ENCODE assay signal across 9 cellular contexts in genomic region chr9:129626944-129627297, GRCh38. TPM values are rescaled to one million over a fixed set of nuclear protein-coding genes. Genes with fewer than 3 reads are reported as not detected.
A peak's percentile ranks its signal among the peaks of the same experiment; 100 is the strongest.
DNase-seq lines count a peak whose midpoint lies in the region; ATAC-seq and TF ChIP-seq lines count a peak whose summit lies in the region.
"Had no signal": no experiment of that assay in that cellular context is flagged by ENCODE, and none has a peak within 500 bp of the region (broad histone marks: within the 10 kb centered on the region; RNA-seq: fewer than 3 reads in every experiment).

No MANE protein-coding gene starts in this region.

- H3K36me3 ChIP-seq in MM.1S (replicated peaks; ENCODE audit: insufficient read depth, low read length) (no peaks in the 10 kb centered on the region; the same call in 1 of the 2 replicates), body of pancreas (replicated peaks in 1 of 2; ENCODE audit: insufficient read depth in 1 of 2, low read depth in 2 of 2) (no peaks in the 10 kb centered on the region), transverse colon (no peaks in the 10 kb centered on the region)

- H3K27ac ChIP-seq in MM.1S (ENCODE audit: low read length) (peak overlapping the region; percentile 84), body of pancreas (peak overlapping the region; percentile 80 to 97 (median 87)), layer of hippocampus (ENCODE audit: low read depth, low read length) (peak overlapping the region; percentile 86), transverse colon (peak overlapping the region; percentile 88 to 93 (median 90))

- no peak for DNase-seq in activated CD4-positive, CD25-positive, alpha-beta regulatory T cell treated with anti-CD3 and anti-CD28 coated beads, Interleukin-2, amount 50 U/mL, for 72 hours
- DNase-seq in MM.1S (no peak), body of pancreas (no peak), transverse colon (no peak)

- TF ChIP-seq CTCF in MM.1S (IDR thresholded peaks at IDR 0.05; ENCODE audit: low read length) (no peak), body of pancreas (IDR thresholded peaks at IDR 0.05) (no peak), transverse colon (IDR thresholded peaks at IDR 0.05) (no peak)

- peaks cover 1% of the 10 kb centered on the region; the same call in 1 of the 2 replicates for H3K27me3 ChIP-seq in MM.1S (replicated peaks; ENCODE audit: insufficient read depth, low read length)
- no peaks in the 10 kb centered on the region for H3K27me3 ChIP-seq in body of pancreas
- no peaks in the 10 kb centered on the region for H3K27me3 ChIP-seq in layer of hippocampus (ENCODE audit: control insufficient read depth, insufficient read depth, low read length)
- H3K27me3 ChIP-seq in transverse colon = no peaks in the 10 kb centered on the region

- H3F3A ChIP-seq in MM.1S (ENCODE audit: insufficient read depth, low read length) = peaks cover 11% of the 10 kb centered on the region

- peaks cover 60% of the 10 kb centered on the region for H3K79me2 ChIP-seq in MM.1S (ENCODE audit: low read length)

- H3K4me1 ChIP-seq in MM.1S (ENCODE audit: low read length) (peaks cover 8% of the 10 kb centered on the region; the same call in 1 of the 2 replicates), body of pancreas (peaks cover 65% of the 10 kb centered on the region), transverse colon (peaks cover 22 to 54% (median 26%) of the 10 kb centered on the region in 4 donors)

- WGBS in body of pancreas, 2 donors = 4 to 6% methylated on average over 8 of the region's 8 CpGs
- WGBS in transverse colon (ENCODE audit: low coverage in 1 of 2), 2 donors = 6% methylated on average over 8 of the region's 8 CpGs; no CpG with 5 or more reads in 1 of the 2 donors

- peaks cover 19% of the 10 kb centered on the region; the same call in 1 of the 2 replicates for H4K20me1 ChIP-seq in MM.1S (ENCODE audit: insufficient read depth, low read length)

- peak overlapping the region; percentile 97 for H3K9ac ChIP-seq in MM.1S (ENCODE audit: low read length)

- in situ Hi-C loops in transverse colon (cut with MboI; ENCODE audit: low pct_ligation_motif_present in 1 of 4, low pct_unique_long_range_greater_than_20kb in 1 of 4, low sequenced_read_pairs in 3 of 4) = no loop called here

- ATAC-seq in activated CD4-positive, CD25-positive, alpha-beta regulatory T cell treated with anti-CD3 and anti-CD28 coated beads, Interleukin-2, amount 50 U/mL, for 24 hours = peak; percentile 8 to 10
- ATAC-seq in body of pancreas (no peak), GM19035 (IDR thresholded peaks at IDR 0.05; ENCODE audit: unreplicated experiment) (no peak), HG03280 (IDR thresholded peaks at IDR 0.05; ENCODE audit: unreplicated experiment) (no peak)

- no peak for TF ChIP-seq EP300 in transverse colon (IDR thresholded peaks at IDR 0.05; ENCODE audit: low read depth)

- H3K4me2 ChIP-seq in MM.1S (ENCODE audit: low read depth, low read length) = peak overlapping the region; percentile 98

- TF ChIP-seq POLR2A in body of pancreas (IDR thresholded peaks at IDR 0.05) (no peak), transverse colon (IDR thresholded peaks at IDR 0.05) (no peak)

- H3K4me3 ChIP-seq in MM.1S (ENCODE audit: low read length) = peak overlapping the region; percentile 98
- H3K4me3 ChIP-seq in body of pancreas = peak overlapping the region; percentile 33 to 60
- peak overlapping the region; percentile 52 to 79 (median 60) for H3K4me3 ChIP-seq in transverse colon

- intact Hi-C loops in body of pancreas (cut with DNase I) (no loop called here), transverse colon (cut with DNase I; ENCODE audit: low total_unique reads) (no loop called here)

- H3K9me2 ChIP-seq in MM.1S (replicated peaks; ENCODE audit: insufficient read depth, low read length) = no peaks in the 10 kb centered on the region

- no peaks in the 10 kb centered on the region for H3K9me3 ChIP-seq in MM.1S (replicated peaks; ENCODE audit: insufficient read depth, low read length)
- H3K9me3 ChIP-seq in body of pancreas = no peaks in the 10 kb centered on the region
- H3K9me3 ChIP-seq in transverse colon = no peaks in the 10 kb centered on the region

- H2AFZ ChIP-seq in MM.1S (ENCODE audit: low read length) = peak overlapping the region; percentile 74

RNA-seq across cellular contexts. Expression of gene NTMT1, which starts 1.0 kb away (rescaled TPM):
- total RNA-seq in body of pancreas (10 to 100 TPM; 11.2 to 14.5 TPM), transverse colon (10 to 100 TPM; 11.3 to 19.1 (median 14.3) TPM)

RNA-seq across cellular contexts. Expression of gene C9orf50, which starts 6.0 kb away (rescaled TPM):
- total RNA-seq in body of pancreas = not detected
- not detected for total RNA-seq in transverse colon
- total RNA-seq: lung microvascular endothelial cell had no signal

RNA-seq across cellular contexts. Expression of gene ASB6, which starts 15.0 kb away (rescaled TPM):
- total RNA-seq in body of pancreas = 10 to 100 TPM; 12.7 to 14.5 TPM
- total RNA-seq in transverse colon = 10 to 100 TPM; 21.8 to 54.2 (median 29.6) TPM

RNA-seq across cellular contexts. Expression of gene PRRX2, which starts 38.5 kb away (rescaled TPM):
- total RNA-seq in body of pancreas (1 to 10 TPM in 1 of 2 donors, not detected in 1; 1.0 TPM), transverse colon (under 1 TPM in 1 of 4 donors, not detected in 3; 0.41 TPM)

Comparison
In these comparisons a context has a peak if more than half of its experiments do, and no peak if none do; other contexts are left out.
1. ATAC-seq: peak in activated CD4-positive, CD25-positive, alpha-beta regulatory T cell treated with anti-CD3 and anti-CD28 coated beads, Interleukin-2, amount 50 U/mL, for 24 hours (2 of 2); none in body of pancreas (single experiment), GM19035 (single experiment) and HG03280 (single experiment).
2. H3K4me3 ChIP-seq: peak in every context shown above with its lines; median percentile 98 in MM.1S; 60 in transverse colon; 46 in body of pancreas.
3. Peak in every context shown above with its lines, with median percentiles within 50 percentile points of each other: H3K27ac ChIP-seq.